ENCODE assay signal across 1 cellular context in genomic region chr16:28923652-28924398, GRCh38.
TF ChIP-seq lines count a peak whose summit lies in the region.

No MANE protein-coding gene starts in this region.

TF ChIP-seq in GM12878, 131 proteins besides CTCF, POLR2A, EP300 and RAD21 (continues in another document):
- peak; percentile 17 for TF ChIP-seq SMAD1 (IDR thresholded peaks at IDR 0.05; ENCODE audit: low read depth, partially characterized antibody)
- peak; percentile 69; the same call in 1 of the 2 replicates for TF ChIP-seq ATF7 (IDR thresholded peaks at IDR 0.05; ENCODE audit: low read depth)
- TF ChIP-seq RB1 (IDR thresholded peaks at IDR 0.05; ENCODE audit: borderline replicate concordance), result no peak
- peak; percentile 57 for TF ChIP-seq USF1 (IDR thresholded peaks at IDR 0.05; ENCODE audit: borderline replicate concordance, extremely low read length, insufficient read depth, low read depth, low read length)
- peak; percentile 73 for TF ChIP-seq PBX3 (IDR thresholded peaks at IDR 0.05; ENCODE audit: insufficient replicate concordance, low read depth, low read length)
- TF ChIP-seq IKZF2 (IDR thresholded peaks at IDR 0.05), result peak; percentile 78 to 79; a peak in 3 of 4 replicates
- TF ChIP-seq MEF2B (IDR thresholded peaks at IDR 0.05; ENCODE audit: partially characterized antibody, poor library complexity, severe bottlenecking), result peak; percentile 73
- TF ChIP-seq STAT3 (IDR thresholded peaks at IDR 0.05; ENCODE audit: low read depth, low read length), result 0 out of 2 replicates have a peak, but pooled peaks have one; percentile 58
- peak; percentile 76; the same call in 1 of the 2 replicates for TF ChIP-seq RELB (IDR thresholded peaks at IDR 0.05; ENCODE audit: low read depth)
- peak; percentile 64; the same call in 1 of the 2 replicates for TF ChIP-seq MTA3 (IDR thresholded peaks at IDR 0.05; ENCODE audit: borderline replicate concordance, low read length)
- TF ChIP-seq RBBP5 (conservative IDR thresholded peaks at IDR 0.05), result no peak
- peak; percentile 98 for TF ChIP-seq POU2F2 (IDR thresholded peaks at IDR 0.05; ENCODE audit: borderline replicate concordance, low read depth, low read length)
- TF ChIP-seq, protein P1, sequence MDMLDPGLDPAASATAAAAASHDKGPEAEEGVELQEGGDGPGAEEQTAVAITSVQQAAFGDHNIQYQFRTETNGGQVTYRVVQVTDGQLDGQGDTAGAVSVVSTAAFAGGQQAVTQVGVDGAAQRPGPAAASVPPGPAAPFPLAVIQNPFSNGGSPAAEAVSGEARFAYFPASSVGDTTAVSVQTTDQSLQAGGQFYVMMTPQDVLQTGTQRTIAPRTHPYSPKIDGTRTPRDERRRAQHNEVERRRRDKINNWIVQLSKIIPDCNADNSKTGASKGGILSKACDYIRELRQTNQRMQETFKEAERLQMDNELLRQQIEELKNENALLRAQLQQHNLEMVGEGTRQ (IDR thresholded peaks at IDR 0.05; ENCODE audit: borderline replicate concordance, low read depth, low read length), result peak; percentile 55; the same call in 1 of the 2 replicates
- TF ChIP-seq, protein P2, sequence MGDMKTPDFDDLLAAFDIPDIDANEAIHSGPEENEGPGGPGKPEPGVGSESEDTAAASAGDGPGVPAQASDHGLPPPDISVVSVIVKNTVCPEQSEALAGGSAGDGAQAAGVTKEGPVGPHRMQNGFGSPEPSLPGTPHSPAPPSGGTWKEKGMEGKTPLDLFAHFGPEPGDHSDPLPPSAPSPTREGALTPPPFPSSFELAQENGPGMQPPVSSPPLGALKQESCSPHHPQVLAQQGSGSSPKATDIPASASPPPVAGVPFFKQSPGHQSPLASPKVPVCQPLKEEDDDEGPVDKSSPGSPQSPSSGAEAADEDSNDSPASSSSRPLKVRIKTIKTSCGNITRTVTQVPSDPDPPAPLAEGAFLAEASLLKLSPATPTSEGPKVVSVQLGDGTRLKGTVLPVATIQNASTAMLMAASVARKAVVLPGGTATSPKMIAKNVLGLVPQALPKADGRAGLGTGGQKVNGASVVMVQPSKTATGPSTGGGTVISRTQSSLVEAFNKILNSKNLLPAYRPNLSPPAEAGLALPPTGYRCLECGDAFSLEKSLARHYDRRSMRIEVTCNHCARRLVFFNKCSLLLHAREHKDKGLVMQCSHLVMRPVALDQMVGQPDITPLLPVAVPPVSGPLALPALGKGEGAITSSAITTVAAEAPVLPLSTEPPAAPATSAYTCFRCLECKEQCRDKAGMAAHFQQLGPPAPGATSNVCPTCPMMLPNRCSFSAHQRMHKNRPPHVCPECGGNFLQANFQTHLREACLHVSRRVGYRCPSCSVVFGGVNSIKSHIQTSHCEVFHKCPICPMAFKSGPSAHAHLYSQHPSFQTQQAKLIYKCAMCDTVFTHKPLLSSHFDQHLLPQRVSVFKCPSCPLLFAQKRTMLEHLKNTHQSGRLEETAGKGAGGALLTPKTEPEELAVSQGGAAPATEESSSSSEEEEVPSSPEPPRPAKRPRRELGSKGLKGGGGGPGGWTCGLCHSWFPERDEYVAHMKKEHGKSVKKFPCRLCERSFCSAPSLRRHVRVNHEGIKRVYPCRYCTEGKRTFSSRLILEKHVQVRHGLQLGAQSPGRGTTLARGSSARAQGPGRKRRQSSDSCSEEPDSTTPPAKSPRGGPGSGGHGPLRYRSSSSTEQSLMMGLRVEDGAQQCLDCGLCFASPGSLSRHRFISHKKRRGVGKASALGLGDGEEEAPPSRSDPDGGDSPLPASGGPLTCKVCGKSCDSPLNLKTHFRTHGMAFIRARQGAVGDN (IDR thresholded peaks at IDR 0.05), result peak; percentile 49
- TF ChIP-seq RUNX3 (IDR thresholded peaks at IDR 0.05; ENCODE audit: low read length), result peak; percentile 57
- TF ChIP-seq SREBF2 (IDR thresholded peaks at IDR 0.05; ENCODE audit: low read length), result no peak
- TF ChIP-seq E2F8 (IDR thresholded peaks at IDR 0.05; ENCODE audit: low read depth, partially characterized antibody), result no peak
- TF ChIP-seq, protein P3, sequence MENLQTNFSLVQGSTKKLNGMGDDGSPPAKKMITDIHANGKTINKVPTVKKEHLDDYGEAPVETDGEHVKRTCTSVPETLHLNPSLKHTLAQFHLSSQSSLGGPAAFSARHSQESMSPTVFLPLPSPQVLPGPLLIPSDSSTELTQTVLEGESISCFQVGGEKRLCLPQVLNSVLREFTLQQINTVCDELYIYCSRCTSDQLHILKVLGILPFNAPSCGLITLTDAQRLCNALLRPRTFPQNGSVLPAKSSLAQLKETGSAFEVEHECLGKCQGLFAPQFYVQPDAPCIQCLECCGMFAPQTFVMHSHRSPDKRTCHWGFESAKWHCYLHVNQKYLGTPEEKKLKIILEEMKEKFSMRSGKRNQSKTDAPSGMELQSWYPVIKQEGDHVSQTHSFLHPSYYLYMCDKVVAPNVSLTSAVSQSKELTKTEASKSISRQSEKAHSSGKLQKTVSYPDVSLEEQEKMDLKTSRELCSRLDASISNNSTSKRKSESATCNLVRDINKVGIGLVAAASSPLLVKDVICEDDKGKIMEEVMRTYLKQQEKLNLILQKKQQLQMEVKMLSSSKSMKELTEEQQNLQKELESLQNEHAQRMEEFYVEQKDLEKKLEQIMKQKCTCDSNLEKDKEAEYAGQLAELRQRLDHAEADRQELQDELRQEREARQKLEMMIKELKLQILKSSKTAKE (IDR thresholded peaks at IDR 0.05; ENCODE audit: low read depth, poor library complexity, severe bottlenecking), result peak; percentile 56
- TF ChIP-seq POLR2AphosphoS2 (IDR thresholded peaks at IDR 0.05; ENCODE audit: low read depth, low read length), result peak; percentile 72; the same call in 1 of the 2 replicates
- no peak for TF ChIP-seq ZNF274 (IDR thresholded peaks at IDR 0.05; ENCODE audit: insufficient read depth, insufficient read length)
- peak; percentile 94; the same call in 1 of the 2 replicates for TF ChIP-seq MXI1 (IDR thresholded peaks at IDR 0.05; ENCODE audit: low read depth, low read length)
- no peak for TF ChIP-seq SMARCA5 (IDR thresholded peaks at IDR 0.05)
- TF ChIP-seq EED (IDR thresholded peaks at IDR 0.05; ENCODE audit: low read depth), result peak; percentile 80
- peak; percentile 66; the same call in 1 of the 2 replicates for TF ChIP-seq DPF2 (IDR thresholded peaks at IDR 0.05)
- TF ChIP-seq SRF (IDR thresholded peaks at IDR 0.05; ENCODE audit: low read depth in 2 of 2, low read length in 2 of 2), result 0 out of 4 replicates have a peak, but pooled peaks of 1 of the 2 experiments have one; percentile 45
- TF ChIP-seq CUX1 (IDR thresholded peaks at IDR 0.05; ENCODE audit: insufficient replicate concordance, low read depth, low read length), result peak; percentile 77
- TF ChIP-seq MTA2 (IDR thresholded peaks at IDR 0.05; ENCODE audit: low read depth), result peak; percentile 54; the same call in 1 of the 2 replicates
- no peak for TF ChIP-seq ZNF207 (IDR thresholded peaks at IDR 0.05; ENCODE audit: borderline replicate concordance)
- no peak; the same call in 1 of the 2 replicates for TF ChIP-seq TCF7 (IDR thresholded peaks at IDR 0.05; ENCODE audit: borderline replicate concordance)
- TF ChIP-seq RAD51 (IDR thresholded peaks at IDR 0.05), result peak; percentile 91
- TF ChIP-seq, protein P4, sequence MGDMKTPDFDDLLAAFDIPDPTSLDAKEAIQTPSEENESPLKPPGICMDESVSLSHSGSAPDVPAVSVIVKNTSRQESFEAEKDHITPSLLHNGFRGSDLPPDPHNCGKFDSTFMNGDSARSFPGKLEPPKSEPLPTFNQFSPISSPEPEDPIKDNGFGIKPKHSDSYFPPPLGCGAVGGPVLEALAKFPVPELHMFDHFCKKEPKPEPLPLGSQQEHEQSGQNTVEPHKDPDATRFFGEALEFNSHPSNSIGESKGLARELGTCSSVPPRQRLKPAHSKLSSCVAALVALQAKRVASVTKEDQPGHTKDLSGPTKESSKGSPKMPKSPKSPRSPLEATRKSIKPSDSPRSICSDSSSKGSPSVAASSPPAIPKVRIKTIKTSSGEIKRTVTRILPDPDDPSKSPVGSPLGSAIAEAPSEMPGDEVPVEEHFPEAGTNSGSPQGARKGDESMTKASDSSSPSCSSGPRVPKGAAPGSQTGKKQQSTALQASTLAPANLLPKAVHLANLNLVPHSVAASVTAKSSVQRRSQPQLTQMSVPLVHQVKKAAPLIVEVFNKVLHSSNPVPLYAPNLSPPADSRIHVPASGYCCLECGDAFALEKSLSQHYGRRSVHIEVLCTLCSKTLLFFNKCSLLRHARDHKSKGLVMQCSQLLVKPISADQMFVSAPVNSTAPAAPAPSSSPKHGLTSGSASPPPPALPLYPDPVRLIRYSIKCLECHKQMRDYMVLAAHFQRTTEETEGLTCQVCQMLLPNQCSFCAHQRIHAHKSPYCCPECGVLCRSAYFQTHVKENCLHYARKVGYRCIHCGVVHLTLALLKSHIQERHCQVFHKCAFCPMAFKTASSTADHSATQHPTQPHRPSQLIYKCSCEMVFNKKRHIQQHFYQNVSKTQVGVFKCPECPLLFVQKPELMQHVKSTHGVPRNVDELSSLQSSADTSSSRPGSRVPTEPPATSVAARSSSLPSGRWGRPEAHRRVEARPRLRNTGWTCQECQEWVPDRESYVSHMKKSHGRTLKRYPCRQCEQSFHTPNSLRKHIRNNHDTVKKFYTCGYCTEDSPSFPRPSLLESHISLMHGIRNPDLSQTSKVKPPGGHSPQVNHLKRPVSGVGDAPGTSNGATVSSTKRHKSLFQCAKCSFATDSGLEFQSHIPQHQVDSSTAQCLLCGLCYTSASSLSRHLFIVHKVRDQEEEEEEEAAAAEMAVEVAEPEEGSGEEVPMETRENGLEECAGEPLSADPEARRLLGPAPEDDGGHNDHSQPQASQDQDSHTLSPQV (IDR thresholded peaks at IDR 0.05), result no peak
